1 cellular context compared by ENCODE assay signal in the genomic region with DNA sequence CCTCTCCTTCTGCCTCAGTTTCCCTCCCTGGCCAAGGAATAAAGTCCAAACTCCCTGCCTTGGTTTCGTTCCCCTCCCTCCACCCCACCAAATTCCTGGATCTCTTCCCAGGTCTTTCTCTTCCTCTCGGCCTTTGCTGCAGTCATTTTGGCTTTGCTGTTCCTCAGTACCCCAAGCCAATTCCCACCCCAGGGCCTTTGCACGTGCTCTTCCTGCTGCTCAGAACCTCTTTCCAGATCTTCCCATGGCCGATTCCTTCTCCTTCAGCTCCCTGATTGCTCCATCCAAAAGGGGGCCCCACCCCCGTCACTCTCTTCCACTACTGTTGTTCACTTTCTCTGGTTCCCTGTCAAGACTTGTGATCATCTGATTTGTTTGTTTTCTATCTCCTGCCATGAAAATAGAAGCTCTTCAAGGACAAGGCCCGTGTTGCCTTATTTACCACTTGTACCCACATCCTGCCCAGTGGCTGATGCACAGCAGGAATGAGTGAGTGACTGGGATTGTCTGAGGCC.
TF ChIP-seq lines count a peak whose summit lies in the region.

No MANE protein-coding gene starts in this region.

TF ChIP-seq in HepG2, 621 proteins besides CTCF, POLR2A, EP300 and RAD21 (continued from another document and continues in another):
- TF ChIP-seq JDP2 (CRISPR knock-in tag; IDR thresholded peaks at IDR 0.05; ENCODE audit: borderline replicate concordance) (no peak), NKX3-1 (CRISPR knock-in tag; IDR thresholded peaks at IDR 0.05) (no peak), DPF2 (CRISPR knock-in tag; IDR thresholded peaks at IDR 0.05; ENCODE audit: borderline replicate concordance, low read depth) (peak; percentile 21; the same call in 1 of the 2 replicates), GTF3A (CRISPR knock-in tag; conservative IDR thresholded peaks at IDR 0.05) (no peak), ZNF232 (CRISPR knock-in tag; IDR thresholded peaks at IDR 0.05; ENCODE audit: borderline replicate concordance) (no peak; the same call in 1 of the 2 replicates), HMG20A (CRISPR knock-in tag; IDR thresholded peaks at IDR 0.05; ENCODE audit: borderline replicate concordance) (peak; percentile 57; the same call in 1 of the 2 replicates), TCF7 (IDR thresholded peaks at IDR 0.05; ENCODE audit: low read depth) (no peak), PHF20 (CRISPR knock-in tag; IDR thresholded peaks at IDR 0.05) (no peak), FOXC1 (CRISPR knock-in tag; IDR thresholded peaks at IDR 0.05; ENCODE audit: borderline replicate concordance) (0 out of 2 replicates have a peak, but pooled peaks have one; percentile 7), ZNF75D (CRISPR knock-in tag; IDR thresholded peaks at IDR 0.05; ENCODE audit: borderline replicate concordance) (no peak), ADNP (CRISPR knock-in tag; IDR thresholded peaks at IDR 0.05) (peak; percentile 76), SUZ12 (IDR thresholded peaks at IDR 0.05; ENCODE audit: low read depth, low read length) (no peak), RXRB (CRISPR knock-in tag; IDR thresholded peaks at IDR 0.05; ENCODE audit: borderline replicate concordance) (peak; percentile 34; the same call in 1 of the 2 replicates), ZMYM3 (CRISPR knock-in tag; IDR thresholded peaks at IDR 0.05) (peak; percentile 93), HOXA3 (CRISPR knock-in tag; IDR thresholded peaks at IDR 0.05) (no peak), HDAC1 (CRISPR knock-in tag; IDR thresholded peaks at IDR 0.05) (peak; percentile 51; the same call in 1 of the 2 replicates), PCBP2 (optimal IDR thresholded peaks at IDR 0.05; ENCODE audit: low read depth, low read length, poor library complexity, severe bottlenecking) (no peak), ZFX (CRISPR knock-in tag; IDR thresholded peaks at IDR 0.05; ENCODE audit: low read depth) (no peak), SRSF1 (optimal IDR thresholded peaks at IDR 0.05; ENCODE audit: low read depth, low read length) (no peak), IKZF4 (CRISPR knock-in tag; IDR thresholded peaks at IDR 0.05; ENCODE audit: borderline replicate concordance, low read depth, not compliant biosample characterization) (no peak), RARG (CRISPR knock-in tag; IDR thresholded peaks at IDR 0.05; ENCODE audit: low read depth) (no peak), MEF2D (CRISPR knock-in tag; IDR thresholded peaks at IDR 0.05) (peak; percentile 88), KDM1A (CRISPR knock-in tag; IDR thresholded peaks at IDR 0.05) (peak; percentile 79), STAT5B (CRISPR knock-in tag; IDR thresholded peaks at IDR 0.05) (no peak)
- TF ChIP-seq, protein P1, sequence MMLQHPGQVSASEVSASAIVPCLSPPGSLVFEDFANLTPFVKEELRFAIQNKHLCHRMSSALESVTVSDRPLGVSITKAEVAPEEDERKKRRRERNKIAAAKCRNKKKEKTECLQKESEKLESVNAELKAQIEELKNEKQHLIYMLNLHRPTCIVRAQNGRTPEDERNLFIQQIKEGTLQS (CRISPR knock-in tag; IDR thresholded peaks at IDR 0.05) = no peak
- TF ChIP-seq, protein P2, sequence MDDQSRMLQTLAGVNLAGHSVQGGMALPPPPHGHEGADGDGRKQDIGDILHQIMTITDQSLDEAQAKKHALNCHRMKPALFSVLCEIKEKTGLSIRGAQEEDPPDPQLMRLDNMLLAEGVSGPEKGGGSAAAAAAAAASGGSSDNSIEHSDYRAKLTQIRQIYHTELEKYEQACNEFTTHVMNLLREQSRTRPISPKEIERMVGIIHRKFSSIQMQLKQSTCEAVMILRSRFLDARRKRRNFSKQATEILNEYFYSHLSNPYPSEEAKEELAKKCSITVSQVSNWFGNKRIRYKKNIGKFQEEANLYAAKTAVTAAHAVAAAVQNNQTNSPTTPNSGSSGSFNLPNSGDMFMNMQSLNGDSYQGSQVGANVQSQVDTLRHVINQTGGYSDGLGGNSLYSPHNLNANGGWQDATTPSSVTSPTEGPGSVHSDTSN (CRISPR knock-in tag; IDR thresholded peaks at IDR 0.05; ENCODE audit: borderline replicate concordance) = no peak
- TF ChIP-seq, protein P3, sequence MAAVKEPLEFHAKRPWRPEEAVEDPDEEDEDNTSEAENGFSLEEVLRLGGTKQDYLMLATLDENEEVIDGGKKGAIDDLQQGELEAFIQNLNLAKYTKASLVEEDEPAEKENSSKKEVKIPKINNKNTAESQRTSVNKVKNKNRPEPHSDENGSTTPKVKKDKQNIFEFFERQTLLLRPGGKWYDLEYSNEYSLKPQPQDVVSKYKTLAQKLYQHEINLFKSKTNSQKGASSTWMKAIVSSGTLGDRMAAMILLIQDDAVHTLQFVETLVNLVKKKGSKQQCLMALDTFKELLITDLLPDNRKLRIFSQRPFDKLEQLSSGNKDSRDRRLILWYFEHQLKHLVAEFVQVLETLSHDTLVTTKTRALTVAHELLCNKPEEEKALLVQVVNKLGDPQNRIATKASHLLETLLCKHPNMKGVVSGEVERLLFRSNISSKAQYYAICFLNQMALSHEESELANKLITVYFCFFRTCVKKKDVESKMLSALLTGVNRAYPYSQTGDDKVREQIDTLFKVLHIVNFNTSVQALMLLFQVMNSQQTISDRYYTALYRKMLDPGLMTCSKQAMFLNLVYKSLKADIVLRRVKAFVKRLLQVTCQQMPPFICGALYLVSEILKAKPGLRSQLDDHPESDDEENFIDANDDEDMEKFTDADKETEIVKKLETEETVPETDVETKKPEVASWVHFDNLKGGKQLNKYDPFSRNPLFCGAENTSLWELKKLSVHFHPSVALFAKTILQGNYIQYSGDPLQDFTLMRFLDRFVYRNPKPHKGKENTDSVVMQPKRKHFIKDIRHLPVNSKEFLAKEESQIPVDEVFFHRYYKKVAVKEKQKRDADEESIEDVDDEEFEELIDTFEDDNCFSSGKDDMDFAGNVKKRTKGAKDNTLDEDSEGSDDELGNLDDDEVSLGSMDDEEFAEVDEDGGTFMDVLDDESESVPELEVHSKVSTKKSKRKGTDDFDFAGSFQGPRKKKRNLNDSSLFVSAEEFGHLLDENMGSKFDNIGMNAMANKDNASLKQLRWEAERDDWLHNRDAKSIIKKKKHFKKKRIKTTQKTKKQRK (IDR thresholded peaks at IDR 0.05; ENCODE audit: low read length) = no peak
- TF ChIP-seq, protein P4, sequence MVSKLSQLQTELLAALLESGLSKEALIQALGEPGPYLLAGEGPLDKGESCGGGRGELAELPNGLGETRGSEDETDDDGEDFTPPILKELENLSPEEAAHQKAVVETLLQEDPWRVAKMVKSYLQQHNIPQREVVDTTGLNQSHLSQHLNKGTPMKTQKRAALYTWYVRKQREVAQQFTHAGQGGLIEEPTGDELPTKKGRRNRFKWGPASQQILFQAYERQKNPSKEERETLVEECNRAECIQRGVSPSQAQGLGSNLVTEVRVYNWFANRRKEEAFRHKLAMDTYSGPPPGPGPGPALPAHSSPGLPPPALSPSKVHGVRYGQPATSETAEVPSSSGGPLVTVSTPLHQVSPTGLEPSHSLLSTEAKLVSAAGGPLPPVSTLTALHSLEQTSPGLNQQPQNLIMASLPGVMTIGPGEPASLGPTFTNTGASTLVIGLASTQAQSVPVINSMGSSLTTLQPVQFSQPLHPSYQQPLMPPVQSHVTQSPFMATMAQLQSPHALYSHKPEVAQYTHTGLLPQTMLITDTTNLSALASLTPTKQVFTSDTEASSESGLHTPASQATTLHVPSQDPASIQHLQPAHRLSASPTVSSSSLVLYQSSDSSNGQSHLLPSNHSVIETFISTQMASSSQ (IDR thresholded peaks at IDR 0.05; ENCODE audit: low read depth) = peak; percentile 24; the same call in 1 of the 2 replicates
- TF ChIP-seq, protein P4 (CRISPR knock-in tag; IDR thresholded peaks at IDR 0.05; ENCODE audit: borderline replicate concordance) = no peak
- TF ChIP-seq, protein P5, sequence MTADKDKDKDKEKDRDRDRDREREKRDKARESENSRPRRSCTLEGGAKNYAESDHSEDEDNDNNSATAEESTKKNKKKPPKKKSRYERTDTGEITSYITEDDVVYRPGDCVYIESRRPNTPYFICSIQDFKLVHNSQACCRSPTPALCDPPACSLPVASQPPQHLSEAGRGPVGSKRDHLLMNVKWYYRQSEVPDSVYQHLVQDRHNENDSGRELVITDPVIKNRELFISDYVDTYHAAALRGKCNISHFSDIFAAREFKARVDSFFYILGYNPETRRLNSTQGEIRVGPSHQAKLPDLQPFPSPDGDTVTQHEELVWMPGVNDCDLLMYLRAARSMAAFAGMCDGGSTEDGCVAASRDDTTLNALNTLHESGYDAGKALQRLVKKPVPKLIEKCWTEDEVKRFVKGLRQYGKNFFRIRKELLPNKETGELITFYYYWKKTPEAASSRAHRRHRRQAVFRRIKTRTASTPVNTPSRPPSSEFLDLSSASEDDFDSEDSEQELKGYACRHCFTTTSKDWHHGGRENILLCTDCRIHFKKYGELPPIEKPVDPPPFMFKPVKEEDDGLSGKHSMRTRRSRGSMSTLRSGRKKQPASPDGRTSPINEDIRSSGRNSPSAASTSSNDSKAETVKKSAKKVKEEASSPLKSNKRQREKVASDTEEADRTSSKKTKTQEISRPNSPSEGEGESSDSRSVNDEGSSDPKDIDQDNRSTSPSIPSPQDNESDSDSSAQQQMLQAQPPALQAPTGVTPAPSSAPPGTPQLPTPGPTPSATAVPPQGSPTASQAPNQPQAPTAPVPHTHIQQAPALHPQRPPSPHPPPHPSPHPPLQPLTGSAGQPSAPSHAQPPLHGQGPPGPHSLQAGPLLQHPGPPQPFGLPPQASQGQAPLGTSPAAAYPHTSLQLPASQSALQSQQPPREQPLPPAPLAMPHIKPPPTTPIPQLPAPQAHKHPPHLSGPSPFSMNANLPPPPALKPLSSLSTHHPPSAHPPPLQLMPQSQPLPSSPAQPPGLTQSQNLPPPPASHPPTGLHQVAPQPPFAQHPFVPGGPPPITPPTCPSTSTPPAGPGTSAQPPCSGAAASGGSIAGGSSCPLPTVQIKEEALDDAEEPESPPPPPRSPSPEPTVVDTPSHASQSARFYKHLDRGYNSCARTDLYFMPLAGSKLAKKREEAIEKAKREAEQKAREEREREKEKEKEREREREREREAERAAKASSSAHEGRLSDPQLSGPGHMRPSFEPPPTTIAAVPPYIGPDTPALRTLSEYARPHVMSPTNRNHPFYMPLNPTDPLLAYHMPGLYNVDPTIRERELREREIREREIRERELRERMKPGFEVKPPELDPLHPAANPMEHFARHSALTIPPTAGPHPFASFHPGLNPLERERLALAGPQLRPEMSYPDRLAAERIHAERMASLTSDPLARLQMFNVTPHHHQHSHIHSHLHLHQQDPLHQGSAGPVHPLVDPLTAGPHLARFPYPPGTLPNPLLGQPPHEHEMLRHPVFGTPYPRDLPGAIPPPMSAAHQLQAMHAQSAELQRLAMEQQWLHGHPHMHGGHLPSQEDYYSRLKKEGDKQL (CRISPR knock-in tag; IDR thresholded peaks at IDR 0.05; ENCODE audit: low read depth) = 0 out of 2 replicates have a peak, but pooled peaks have one; percentile 9
- TF ChIP-seq, protein P6, sequence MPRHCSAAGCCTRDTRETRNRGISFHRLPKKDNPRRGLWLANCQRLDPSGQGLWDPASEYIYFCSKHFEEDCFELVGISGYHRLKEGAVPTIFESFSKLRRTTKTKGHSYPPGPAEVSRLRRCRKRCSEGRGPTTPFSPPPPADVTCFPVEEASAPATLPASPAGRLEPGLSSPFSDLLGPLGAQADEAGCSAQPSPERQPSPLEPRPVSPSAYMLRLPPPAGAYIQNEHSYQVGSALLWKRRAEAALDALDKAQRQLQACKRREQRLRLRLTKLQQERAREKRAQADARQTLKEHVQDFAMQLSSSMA (CRISPR knock-in tag; IDR thresholded peaks at IDR 0.05) = peak; percentile 68; the same call in 1 of the 2 replicates
- TF ChIP-seq, protein P7, sequence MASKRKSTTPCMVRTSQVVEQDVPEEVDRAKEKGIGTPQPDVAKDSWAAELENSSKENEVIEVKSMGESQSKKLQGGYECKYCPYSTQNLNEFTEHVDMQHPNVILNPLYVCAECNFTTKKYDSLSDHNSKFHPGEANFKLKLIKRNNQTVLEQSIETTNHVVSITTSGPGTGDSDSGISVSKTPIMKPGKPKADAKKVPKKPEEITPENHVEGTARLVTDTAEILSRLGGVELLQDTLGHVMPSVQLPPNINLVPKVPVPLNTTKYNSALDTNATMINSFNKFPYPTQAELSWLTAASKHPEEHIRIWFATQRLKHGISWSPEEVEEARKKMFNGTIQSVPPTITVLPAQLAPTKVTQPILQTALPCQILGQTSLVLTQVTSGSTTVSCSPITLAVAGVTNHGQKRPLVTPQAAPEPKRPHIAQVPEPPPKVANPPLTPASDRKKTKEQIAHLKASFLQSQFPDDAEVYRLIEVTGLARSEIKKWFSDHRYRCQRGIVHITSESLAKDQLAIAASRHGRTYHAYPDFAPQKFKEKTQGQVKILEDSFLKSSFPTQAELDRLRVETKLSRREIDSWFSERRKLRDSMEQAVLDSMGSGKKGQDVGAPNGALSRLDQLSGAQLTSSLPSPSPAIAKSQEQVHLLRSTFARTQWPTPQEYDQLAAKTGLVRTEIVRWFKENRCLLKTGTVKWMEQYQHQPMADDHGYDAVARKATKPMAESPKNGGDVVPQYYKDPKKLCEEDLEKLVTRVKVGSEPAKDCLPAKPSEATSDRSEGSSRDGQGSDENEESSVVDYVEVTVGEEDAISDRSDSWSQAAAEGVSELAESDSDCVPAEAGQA (IDR thresholded peaks at IDR 0.05; ENCODE audit: low read depth) = 0 out of 2 replicates have a peak, but pooled peaks have one; percentile 17
- TF ChIP-seq, protein P7 (CRISPR knock-in tag; IDR thresholded peaks at IDR 0.05; ENCODE audit: borderline replicate concordance) = no peak
